Comparison of ENCODE assay signal across 10 cellular contexts in genomic region chr3:101853465-101853864, GRCh38. TPM values are rescaled to one million over a fixed set of nuclear protein-coding genes. Genes with fewer than 3 reads are reported as not detected.
DNase-seq lines count a peak whose midpoint lies in the region; ATAC-seq and TF ChIP-seq lines count a peak whose summit lies in the region.
"Had no signal": no experiment of that assay in that cellular context is flagged by ENCODE, and none has a peak within 500 bp of the region (broad histone marks: within the 10 kb centered on the region; RNA-seq: fewer than 3 reads in every experiment).

No MANE protein-coding gene starts in this region.

- 78 to 93% (median 86%) methylated on average over 4 of the region's 4 CpGs for WGBS in spleen, 5 donors

- DNase-seq in T-helper 2 cell treated with Interferon-gamma antibody and Interleukin-4, amounts not matched to agents 5 μg/mL and 100 μg/mL, for 36 hours (ENCODE audit: low spot score), result no peak
- DNase-seq in T-helper 2 cell (no peak), T-helper 17 cell (no peak), fibroblast of pulmonary artery (ENCODE audit: low read depth) (no peak), spleen (no peak), 8988T (no peak), NCI-H1417 treated with DMSO at 0.1 percent for 48 hours (lab: John Stamatoyannopoulos, UW) (no peak)
- DNase-seq: heart right ventricle, NCI-H187 treated with DMSO at 0.1 percent for 48 hours had no signal

- peak overlapping the region; percentile 89 for H3K4me3 Mint-ChIP-seq in T-helper 2 cell treated with Interferon-gamma antibody and Interleukin-4, amounts not matched to agents 5 μg/mL and 100 μg/mL, for 36 hours
- H3K4me3 Mint-ChIP-seq in T-helper 17 cell, result peak overlapping the region; percentile 67

- no peak overlapping the region for H3K27ac Mint-ChIP-seq in T-helper 2 cell treated with Interferon-gamma antibody and Interleukin-4, amounts not matched to agents 5 μg/mL and 100 μg/mL, for 36 hours
- peak overlapping the region; percentile 100 for H3K27ac Mint-ChIP-seq in T-helper 17 cell

- H3K27me3 Mint-ChIP-seq in T-helper 2 cell treated with Interferon-gamma antibody and Interleukin-4, amounts not matched to agents 5 μg/mL and 100 μg/mL, for 36 hours (ENCODE audit: low read depth), result no peaks in the 10 kb centered on the region
- no peaks in the 10 kb centered on the region for H3K27me3 Mint-ChIP-seq in T-helper 17 cell

- no peaks in the 10 kb centered on the region for H3K27me3 ChIP-seq in spleen (replicated peaks in 1 of 7)
- H3K27me3 ChIP-seq: heart right ventricle had no signal

- intact Hi-C loops in spleen (cut with DNase I; ENCODE audit: low total_unique reads), result no loop called here

- H3K9me3 ChIP-seq in T-helper 17 cell (ENCODE audit: control insufficient read depth, low read length, poor library complexity, severe bottlenecking) (no peaks in the 10 kb centered on the region), spleen (no peaks in the 10 kb centered on the region)
- H3K9me3 ChIP-seq: heart right ventricle had no signal

- peaks cover 81% of the 10 kb centered on the region for H3K36me3 Mint-ChIP-seq in T-helper 2 cell treated with Interferon-gamma antibody and Interleukin-4, amounts not matched to agents 5 μg/mL and 100 μg/mL, for 36 hours (ENCODE audit: low read depth)
- H3K36me3 Mint-ChIP-seq in T-helper 17 cell (ENCODE audit: low read depth), result peaks cover 34% of the 10 kb centered on the region

- H3K36me3 ChIP-seq in spleen, result peaks cover 11 to 68% (median 65%) of the 10 kb centered on the region in 6 donors

- H3K4me1 ChIP-seq in spleen, result peaks cover 15 to 84% (median 59%) of the 10 kb centered on the region in 6 donors

- peaks cover 56% of the 10 kb centered on the region for H3K4me1 Mint-ChIP-seq in T-helper 2 cell treated with Interferon-gamma antibody and Interleukin-4, amounts not matched to agents 5 μg/mL and 100 μg/mL, for 36 hours (ENCODE audit: low read depth)
- H3K4me1 Mint-ChIP-seq in T-helper 17 cell, result peaks cover 58% of the 10 kb centered on the region

- H3K4me3 ChIP-seq in fibroblast of pulmonary artery (replicated peaks; ENCODE audit: low read depth, low read length) (peak overlapping the region; percentile 1), spleen (peak overlapping the region in 2 of 8 donors; percentile 7 to 79)

- no peaks in the 10 kb centered on the region for H3K9me3 Mint-ChIP-seq in T-helper 2 cell treated with Interferon-gamma antibody and Interleukin-4, amounts not matched to agents 5 μg/mL and 100 μg/mL, for 36 hours

- TF ChIP-seq CTCF in fibroblast of pulmonary artery (IDR thresholded peaks at IDR 0.05; ENCODE audit: low read length, missing control alignments), result no peak
- TF ChIP-seq CTCF in spleen (IDR thresholded peaks at IDR 0.05 in 8 of 11, conservative IDR thresholded peaks at IDR 0.05 in 3 of 11), result no peak

- H3K27ac ChIP-seq in spleen, result peak overlapping the region in 6 of 8 donors; percentile 28 to 100 (median 99)
- H3K27ac ChIP-seq: heart right ventricle had no signal

- TF ChIP-seq POLR2A in spleen (IDR thresholded peaks at IDR 0.05), result no peak

- ATAC-seq in T-helper 17 cell, result no peak
- no peak for ATAC-seq in HG03196 (IDR thresholded peaks at IDR 0.05; ENCODE audit: unreplicated experiment)
- ATAC-seq: heart right ventricle had no signal

RNA-seq across cellular contexts. Expression of gene NFKBIZ, which starts 4.2 kb away (rescaled TPM):
- total RNA-seq in T-helper 17 cell (100 to 1,000 TPM; 682 to 814 TPM), spleen (100 to 1,000 TPM in 3 of 7 donors, 10 to 100 TPM in 4; 59.4 to 220 (median 96.4) TPM)
- polyA plus RNA-seq in spleen, result 10 to 100 TPM; 11.6 to 12.1 (median 11.7) TPM
